16 cellular contexts compared by ENCODE assay signal in genomic region chr16:4491898-4492297, GRCh38. TPM values are rescaled to one million over a fixed set of nuclear protein-coding genes. Genes with fewer than 3 reads are reported as not detected.
DNase-seq lines count a peak whose midpoint lies in the region; ATAC-seq and TF ChIP-seq lines count a peak whose summit lies in the region.
"Had no signal": no experiment of that assay in that cellular context is flagged by ENCODE, and none has a peak within 500 bp of the region (broad histone marks: within the 10 kb centered on the region; RNA-seq: fewer than 3 reads in every experiment).

No MANE protein-coding gene starts in this region.

- H3K27me3 Mint-ChIP-seq in activated naive CD8-positive, alpha-beta T cell: no peaks in the 10 kb centered on the region
- H3K27me3 Mint-ChIP-seq in activated naive CD8-positive, alpha-beta T cell treated with anti-CD3 and anti-CD28 coated beads, Interleukin-2, amount 50 U/mL, for 24 hours: no peaks in the 10 kb centered on the region
- H3K27me3 Mint-ChIP-seq in CD8-positive, alpha-beta T cell (ENCODE audit: low read depth): no peaks in the 10 kb centered on the region
- no peaks in the 10 kb centered on the region for H3K27me3 Mint-ChIP-seq in T-cell
- no peaks in the 10 kb centered on the region for H3K27me3 Mint-ChIP-seq in memory B cell

- no peak for TF ChIP-seq CTCF in CD8-positive, alpha-beta T cell (IDR thresholded peaks at IDR 0.05)

- H3K9me3 Mint-ChIP-seq in activated naive CD8-positive, alpha-beta T cell (ENCODE audit: low read depth): no peaks in the 10 kb centered on the region
- no peaks in the 10 kb centered on the region for H3K9me3 Mint-ChIP-seq in activated naive CD8-positive, alpha-beta T cell treated with anti-CD3 and anti-CD28 coated beads, Interleukin-2, amount 50 U/mL, for 24 hours
- no peaks in the 10 kb centered on the region for H3K9me3 Mint-ChIP-seq in CD8-positive, alpha-beta T cell
- H3K9me3 Mint-ChIP-seq in T-cell (no peaks in the 10 kb centered on the region), memory B cell (no peaks in the 10 kb centered on the region)

- H3K4me1 ChIP-seq in CD8-positive, alpha-beta T cell (ENCODE audit: insufficient read depth, low read length): peaks cover 88% of the 10 kb centered on the region
- H3K4me1 ChIP-seq: SJCRH30 had no signal

- H3K4me1 Mint-ChIP-seq in activated naive CD8-positive, alpha-beta T cell (ENCODE audit: low read depth): peaks cover 79% of the 10 kb centered on the region
- H3K4me1 Mint-ChIP-seq in activated naive CD8-positive, alpha-beta T cell treated with anti-CD3 and anti-CD28 coated beads, Interleukin-2, amount 50 U/mL, for 24 hours: peaks cover 73% of the 10 kb centered on the region
- H3K4me1 Mint-ChIP-seq in CD8-positive, alpha-beta T cell (ENCODE audit: low read depth): peaks cover 78% of the 10 kb centered on the region
- H3K4me1 Mint-ChIP-seq in T-cell (peaks cover 78 to 88% (median 85%) of the 10 kb centered on the region in 3 donors), memory B cell (peaks cover 5% of the 10 kb centered on the region)

- peak overlapping the region; percentile 50 for H3K27ac Mint-ChIP-seq in activated naive CD8-positive, alpha-beta T cell
- H3K27ac Mint-ChIP-seq in activated naive CD8-positive, alpha-beta T cell treated with anti-CD3 and anti-CD28 coated beads, Interleukin-2, amount 50 U/mL, for 24 hours: no peak overlapping the region
- peak overlapping the region; percentile 96 for H3K27ac Mint-ChIP-seq in CD8-positive, alpha-beta T cell
- H3K27ac Mint-ChIP-seq in T-cell (peak overlapping the region; percentile 94 to 95), memory B cell (peak overlapping the region; percentile 24)

- H3K27me3 ChIP-seq in CD8-positive, alpha-beta T cell (ENCODE audit: insufficient read depth, low read length): no peaks in the 10 kb centered on the region
- H3K27me3 ChIP-seq: SJCRH30 had no signal

- no peak overlapping the region for H3K27ac ChIP-seq in CD8-positive, alpha-beta T cell (ENCODE audit: low read depth, low read length)
- H3K27ac ChIP-seq: SJCRH30 had no signal

- H3K36me3 ChIP-seq in CD8-positive, alpha-beta T cell (ENCODE audit: insufficient read depth, low read length): peaks cover 4% of the 10 kb centered on the region
- H3K36me3 ChIP-seq: SJCRH30 had no signal

- H3K4me3 Mint-ChIP-seq in activated naive CD8-positive, alpha-beta T cell: no peak overlapping the region
- H3K4me3 Mint-ChIP-seq in activated naive CD8-positive, alpha-beta T cell treated with anti-CD3 and anti-CD28 coated beads, Interleukin-2, amount 50 U/mL, for 24 hours: no peak overlapping the region
- no peak overlapping the region for H3K4me3 Mint-ChIP-seq in CD8-positive, alpha-beta T cell
- H3K4me3 Mint-ChIP-seq in T-cell: no peak overlapping the region
- H3K4me3 Mint-ChIP-seq in memory B cell: no peak overlapping the region

- peaks cover 2% of the 10 kb centered on the region for H3K36me3 Mint-ChIP-seq in activated naive CD8-positive, alpha-beta T cell
- H3K36me3 Mint-ChIP-seq in activated naive CD8-positive, alpha-beta T cell treated with anti-CD3 and anti-CD28 coated beads, Interleukin-2, amount 50 U/mL, for 24 hours (ENCODE audit: low read depth): peaks cover 18% of the 10 kb centered on the region
- H3K36me3 Mint-ChIP-seq in CD8-positive, alpha-beta T cell: peaks cover 57% of the 10 kb centered on the region
- peaks cover 35% of the 10 kb centered on the region for H3K36me3 Mint-ChIP-seq in T-cell
- peaks cover 12% of the 10 kb centered on the region for H3K36me3 Mint-ChIP-seq in memory B cell

- POLR2A ChIA-PET in CD8-positive, alpha-beta T cell (lab: Charles Lee): interaction anchor here (3.8 to 5.9 kb wide), 2 partner anchors 8 to 14 kb away, joined by 20 to 52 read pairs; no protein-coding TSS in a partner anchor
- POLR2A ChIA-PET in T-cell (lab: Charles Lee): no interaction called here

- H3K9me3 ChIP-seq in CD8-positive, alpha-beta T cell (ENCODE audit: low read length): no peaks in the 10 kb centered on the region
- H3K9me3 ChIP-seq: SJCRH30 had no signal

- no peak overlapping the region for H3K4me3 ChIP-seq in CD8-positive, alpha-beta T cell (ENCODE audit: low read depth, low read length)
- H3K4me3 ChIP-seq: SJCRH30 had no signal

- intact Hi-C loops in CD8-positive, alpha-beta T cell (cut with DNase I, micrococcal nuclease): no loop called here

- ATAC-seq in activated naive CD8-positive, alpha-beta T cell treated with anti-CD3 and anti-CD28 coated beads, Interleukin-2, amount 50 U/mL, for 24 hours: no peak
- ATAC-seq in CD8-positive, alpha-beta T cell: no peak
- ATAC-seq in T-cell (replicated peaks in 1 of 4) (no peak), memory B cell (ENCODE audit: low read depth) (no peak), GM21423 (IDR thresholded peaks at IDR 0.05; ENCODE audit: unreplicated experiment) (no peak)

- DNase-seq in activated naive CD8-positive, alpha-beta T cell treated with anti-CD3 and anti-CD28 coated beads, Interleukin-2, amount 50 U/mL, for 24 hours: no peak
- no peak for DNase-seq in CD8-positive, alpha-beta T cell
- DNase-seq in T-cell (no peak), memory B cell (ENCODE audit: low spot score in 2 of 2) (no peak), NCI-H526 treated with DMSO at 0.1 percent for 48 hours (lab: John Stamatoyannopoulos, UW) (no peak), NCI-H345 treated with DMSO at 0.1 percent for 48 hours (lab: John Stamatoyannopoulos, UW; ENCODE audit: unreplicated experiment) (no peak)
- DNase-seq: Kasumi-1, NCI-H1694, NCI-H2081 treated with DMSO at 0.1 percent for 48 hours, NCI-H2171 treated with DMSO at 0.1 percent for 48 hours, NCI-H446, NCI-H526, OCI-M1, SJCRH30 had no signal

- CTCF ChIA-PET in CD8-positive, alpha-beta T cell (lab: Charles Lee): interaction anchor here (0.7 to 9.8 kb wide), 3 partner anchors 9 to 15 kb away, joined by 3 to 75 read pairs (median 6); no protein-coding TSS in a partner anchor
- CTCF ChIA-PET in T-cell (lab: Charles Lee): interaction anchor here in 1 of 2 donors (1.1 to 2.0 kb wide), 2 partner anchors 10 to 14 kb away, joined by 3 to 8 read pairs; no protein-coding TSS in a partner anchor

RNA-seq across cellular contexts. Expression of gene HMOX2, which starts 15.7 kb away (rescaled TPM):
- total RNA-seq in CD8-positive, alpha-beta T cell: 10 to 100 TPM; 31.7 to 36.4 TPM
- 10 to 100 TPM; 49.1 to 74.4 (median 70.5) TPM for total RNA-seq in T-cell

RNA-seq across cellular contexts. Expression of gene NMRAL1, which starts 17.5 kb away (rescaled TPM):
- total RNA-seq in CD8-positive, alpha-beta T cell: 10 to 100 TPM; 30.5 to 31.8 TPM
- 10 to 100 TPM; 50.1 to 79.1 (median 62.1) TPM for total RNA-seq in T-cell

RNA-seq across cellular contexts. Expression of gene CDIP1, which starts 46.7 kb away (rescaled TPM):
- 10 to 100 TPM; 21.7 to 25.0 TPM for total RNA-seq in CD8-positive, alpha-beta T cell
- 10 to 100 TPM; 28.6 to 31.3 (median 29.7) TPM for total RNA-seq in T-cell
